In the genomic region with DNA sequence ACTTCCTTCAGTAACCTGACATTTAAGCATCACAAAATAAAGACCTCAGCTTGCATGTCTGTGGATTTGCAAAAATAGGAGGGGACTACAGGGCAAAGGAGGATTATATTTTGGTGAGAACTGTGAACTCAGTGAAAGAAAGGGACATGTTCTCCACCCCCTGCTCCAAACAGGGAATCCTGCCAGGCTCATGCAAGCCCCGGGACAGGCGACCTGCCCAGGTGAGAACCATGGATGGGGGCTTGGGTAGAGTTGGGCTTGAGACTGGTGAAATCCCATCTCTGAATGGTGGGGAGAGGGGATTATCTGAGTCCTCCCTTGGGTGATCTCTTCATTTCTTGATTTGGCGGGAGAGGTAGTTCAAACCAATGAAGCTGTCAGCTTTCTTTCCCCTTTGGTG, we compare ENCODE assay signal across 5 cellular contexts.
"Had no signal": no experiment of that assay in that cellular context is flagged by ENCODE, and none has a peak within 500 bp of the region (broad histone marks: within the 10 kb centered on the region; RNA-seq: fewer than 3 reads in every experiment).

No MANE protein-coding gene starts in this region.

- DNase-seq: H9, HCEC 1CT, IMR-90 had no signal

- H3K9me3 Mint-ChIP-seq: GM23338, H9 had no signal

- H3K27ac Mint-ChIP-seq: GM23338, H9 had no signal

- H3K4me3 Mint-ChIP-seq: GM23338, H9 had no signal

- ATAC-seq: GM23338, K562 had no signal
